ENCODE assay signal across 1 cellular context in the genomic region with DNA sequence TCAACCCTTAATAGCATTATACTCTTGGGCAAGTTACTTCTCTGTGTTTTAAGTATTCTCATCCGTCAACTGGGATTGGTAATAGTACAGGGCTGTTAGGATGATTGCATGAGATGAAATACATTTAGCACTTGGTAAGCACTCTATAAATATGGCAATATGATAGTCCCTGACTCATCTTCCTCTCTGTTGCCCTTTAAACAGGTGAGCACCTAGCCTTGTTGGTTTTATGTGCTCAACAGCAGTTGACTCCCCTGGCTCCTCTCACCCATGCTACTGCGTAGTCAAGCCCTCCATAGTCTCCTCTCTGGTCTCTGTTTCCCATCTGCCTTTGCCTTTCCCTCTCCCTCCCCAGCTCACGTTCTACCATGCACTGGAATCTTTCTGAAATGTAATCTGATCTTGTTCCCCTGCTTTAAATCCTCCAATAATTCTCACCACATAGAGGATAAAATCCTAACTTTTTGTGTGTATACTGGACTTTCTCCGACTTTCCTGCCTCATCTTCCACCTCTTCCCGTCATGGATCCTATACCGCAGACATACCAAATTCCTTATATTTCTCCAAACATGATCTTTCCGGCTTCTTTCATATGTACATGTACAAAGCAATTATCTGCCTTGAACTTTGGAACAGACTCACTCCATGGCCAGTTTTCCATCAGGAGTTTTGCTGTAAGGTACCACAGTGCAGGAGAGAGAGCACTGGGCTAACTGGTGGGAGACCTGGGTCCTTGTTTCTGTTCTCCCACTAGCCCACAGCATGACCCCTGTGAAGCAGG.
TF ChIP-seq lines count a peak whose summit lies in the region.

No MANE protein-coding gene starts in this region.

TF ChIP-seq in HepG2, 621 proteins besides CTCF, POLR2A, EP300 and RAD21 (continued from another document and continues in another):
- TF ChIP-seq, protein P1, sequence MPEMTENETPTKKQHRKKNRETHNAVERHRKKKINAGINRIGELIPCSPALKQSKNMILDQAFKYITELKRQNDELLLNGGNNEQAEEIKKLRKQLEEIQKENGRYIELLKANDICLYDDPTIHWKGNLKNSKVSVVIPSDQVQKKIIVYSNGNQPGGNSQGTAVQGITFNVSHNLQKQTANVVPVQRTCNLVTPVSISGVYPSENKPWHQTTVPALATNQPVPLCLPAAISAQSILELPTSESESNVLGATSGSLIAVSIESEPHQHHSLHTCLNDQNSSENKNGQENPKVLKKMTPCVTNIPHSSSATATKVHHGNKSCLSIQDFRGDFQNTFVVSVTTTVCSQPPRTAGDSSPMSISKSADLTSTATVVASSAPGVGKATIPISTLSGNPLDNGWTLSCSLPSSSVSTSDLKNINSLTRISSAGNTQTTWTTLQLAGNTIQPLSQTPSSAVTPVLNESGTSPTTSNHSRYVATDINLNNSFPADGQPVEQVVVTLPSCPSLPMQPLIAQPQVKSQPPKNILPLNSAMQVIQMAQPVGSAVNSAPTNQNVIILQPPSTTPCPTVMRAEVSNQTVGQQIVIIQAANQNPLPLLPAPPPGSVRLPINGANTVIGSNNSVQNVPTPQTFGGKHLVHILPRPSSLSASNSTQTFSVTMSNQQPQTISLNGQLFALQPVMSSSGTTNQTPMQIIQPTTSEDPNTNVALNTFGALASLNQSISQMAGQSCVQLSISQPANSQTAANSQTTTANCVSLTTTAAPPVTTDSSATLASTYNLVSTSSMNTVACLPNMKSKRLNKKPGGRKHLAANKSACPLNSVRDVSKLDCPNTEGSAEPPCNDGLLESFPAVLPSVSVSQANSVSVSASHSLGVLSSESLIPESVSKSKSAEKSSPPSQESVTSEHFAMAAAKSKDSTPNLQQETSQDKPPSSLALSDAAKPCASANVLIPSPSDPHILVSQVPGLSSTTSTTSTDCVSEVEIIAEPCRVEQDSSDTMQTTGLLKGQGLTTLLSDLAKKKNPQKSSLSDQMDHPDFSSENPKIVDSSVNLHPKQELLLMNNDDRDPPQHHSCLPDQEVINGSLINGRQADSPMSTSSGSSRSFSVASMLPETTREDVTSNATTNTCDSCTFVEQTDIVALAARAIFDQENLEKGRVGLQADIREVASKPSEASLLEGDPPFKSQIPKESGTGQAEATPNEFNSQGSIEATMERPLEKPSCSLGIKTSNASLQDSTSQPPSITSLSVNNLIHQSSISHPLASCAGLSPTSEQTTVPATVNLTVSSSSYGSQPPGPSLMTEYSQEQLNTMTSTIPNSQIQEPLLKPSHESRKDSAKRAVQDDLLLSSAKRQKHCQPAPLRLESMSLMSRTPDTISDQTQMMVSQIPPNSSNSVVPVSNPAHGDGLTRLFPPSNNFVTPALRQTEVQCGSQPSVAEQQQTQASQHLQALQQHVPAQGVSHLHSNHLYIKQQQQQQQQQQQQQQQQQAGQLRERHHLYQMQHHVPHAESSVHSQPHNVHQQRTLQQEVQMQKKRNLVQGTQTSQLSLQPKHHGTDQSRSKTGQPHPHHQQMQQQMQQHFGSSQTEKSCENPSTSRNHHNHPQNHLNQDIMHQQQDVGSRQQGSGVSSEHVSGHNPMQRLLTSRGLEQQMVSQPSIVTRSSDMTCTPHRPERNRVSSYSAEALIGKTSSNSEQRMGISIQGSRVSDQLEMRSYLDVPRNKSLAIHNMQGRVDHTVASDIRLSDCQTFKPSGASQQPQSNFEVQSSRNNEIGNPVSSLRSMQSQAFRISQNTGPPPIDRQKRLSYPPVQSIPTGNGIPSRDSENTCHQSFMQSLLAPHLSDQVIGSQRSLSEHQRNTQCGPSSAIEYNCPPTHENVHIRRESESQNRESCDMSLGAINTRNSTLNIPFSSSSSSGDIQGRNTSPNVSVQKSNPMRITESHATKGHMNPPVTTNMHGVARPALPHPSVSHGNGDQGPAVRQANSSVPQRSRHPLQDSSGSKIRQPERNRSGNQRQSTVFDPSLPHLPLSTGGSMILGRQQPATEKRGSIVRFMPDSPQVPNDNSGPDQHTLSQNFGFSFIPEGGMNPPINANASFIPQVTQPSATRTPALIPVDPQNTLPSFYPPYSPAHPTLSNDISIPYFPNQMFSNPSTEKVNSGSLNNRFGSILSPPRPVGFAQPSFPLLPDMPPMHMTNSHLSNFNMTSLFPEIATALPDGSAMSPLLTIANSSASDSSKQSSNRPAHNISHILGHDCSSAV (CRISPR knock-in tag; IDR thresholded peaks at IDR 0.05; ENCODE audit: borderline replicate concordance) = no peak
- TF ChIP-seq ZNF430 (CRISPR knock-in tag; IDR thresholded peaks at IDR 0.05) (peak; percentile 75), ZFYVE20 (CRISPR knock-in tag; IDR thresholded peaks at IDR 0.05; ENCODE audit: borderline replicate concordance, low read depth) (no peak), ATM (IDR thresholded peaks at IDR 0.05; ENCODE audit: borderline replicate concordance) (no peak), ZNF703 (CRISPR knock-in tag; IDR thresholded peaks at IDR 0.05; ENCODE audit: borderline replicate concordance) (no peak), ZNF598 (CRISPR knock-in tag; IDR thresholded peaks at IDR 0.05; ENCODE audit: borderline replicate concordance) (no peak), KDM5A (IDR thresholded peaks at IDR 0.05; ENCODE audit: borderline replicate concordance, low read length) (no peak), EEA1 (CRISPR knock-in tag; IDR thresholded peaks at IDR 0.05; ENCODE audit: borderline replicate concordance) (no peak), CHD4 (IDR thresholded peaks at IDR 0.05; ENCODE audit: borderline replicate concordance, low read length) (no peak), MYNN (CRISPR knock-in tag; IDR thresholded peaks at IDR 0.05; ENCODE audit: low read depth) (no peak), TEAD2 (CRISPR knock-in tag; IDR thresholded peaks at IDR 0.05) (no peak), ZNF230 (CRISPR knock-in tag; IDR thresholded peaks at IDR 0.05) (no peak), FOXA3 (CRISPR knock-in tag; IDR thresholded peaks at IDR 0.05) (peak; percentile 80), TOPORS (CRISPR knock-in tag; IDR thresholded peaks at IDR 0.05) (no peak), FOXK1 (CRISPR knock-in tag; IDR thresholded peaks at IDR 0.05; ENCODE audit: borderline replicate concordance, low read depth) (no peak), PAF1 (CRISPR knock-in tag; IDR thresholded peaks at IDR 0.05) (no peak), KAT8 (CRISPR knock-in tag; IDR thresholded peaks at IDR 0.05) (0 out of 2 replicates have a peak, but pooled peaks have one; percentile 48), GZF1 (CRISPR knock-in tag; IDR thresholded peaks at IDR 0.05) (no peak), ZNF510 (CRISPR knock-in tag; IDR thresholded peaks at IDR 0.05; ENCODE audit: low read depth) (no peak), PLRG1 (conservative IDR thresholded peaks at IDR 0.05) (no peak), ONECUT2 (CRISPR knock-in tag; IDR thresholded peaks at IDR 0.05) (no peak), NRL (CRISPR knock-in tag; IDR thresholded peaks at IDR 0.05; ENCODE audit: borderline replicate concordance) (no peak)
- TF ChIP-seq, protein P2, sequence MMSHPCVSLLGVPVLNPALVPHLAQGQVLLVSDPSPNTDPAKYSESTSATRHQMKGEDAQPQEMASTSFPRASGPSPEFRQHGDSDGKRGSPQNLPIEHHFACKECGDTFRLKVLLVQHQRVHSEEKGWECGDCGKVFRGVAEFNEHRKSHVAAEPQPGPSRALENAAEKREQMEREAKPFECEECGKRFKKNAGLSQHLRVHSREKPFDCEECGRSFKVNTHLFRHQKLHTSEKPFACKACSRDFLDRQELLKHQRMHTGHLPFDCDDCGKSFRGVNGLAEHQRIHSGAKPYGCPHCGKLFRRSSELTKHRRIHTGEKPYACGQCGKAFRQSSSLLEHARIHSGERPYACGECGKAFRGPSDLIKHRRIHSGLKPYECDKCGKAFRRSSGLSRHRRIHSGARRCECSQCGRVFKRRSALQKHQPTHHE (CRISPR knock-in tag; IDR thresholded peaks at IDR 0.05; ENCODE audit: borderline replicate concordance) = no peak
- TF ChIP-seq, protein P3, sequence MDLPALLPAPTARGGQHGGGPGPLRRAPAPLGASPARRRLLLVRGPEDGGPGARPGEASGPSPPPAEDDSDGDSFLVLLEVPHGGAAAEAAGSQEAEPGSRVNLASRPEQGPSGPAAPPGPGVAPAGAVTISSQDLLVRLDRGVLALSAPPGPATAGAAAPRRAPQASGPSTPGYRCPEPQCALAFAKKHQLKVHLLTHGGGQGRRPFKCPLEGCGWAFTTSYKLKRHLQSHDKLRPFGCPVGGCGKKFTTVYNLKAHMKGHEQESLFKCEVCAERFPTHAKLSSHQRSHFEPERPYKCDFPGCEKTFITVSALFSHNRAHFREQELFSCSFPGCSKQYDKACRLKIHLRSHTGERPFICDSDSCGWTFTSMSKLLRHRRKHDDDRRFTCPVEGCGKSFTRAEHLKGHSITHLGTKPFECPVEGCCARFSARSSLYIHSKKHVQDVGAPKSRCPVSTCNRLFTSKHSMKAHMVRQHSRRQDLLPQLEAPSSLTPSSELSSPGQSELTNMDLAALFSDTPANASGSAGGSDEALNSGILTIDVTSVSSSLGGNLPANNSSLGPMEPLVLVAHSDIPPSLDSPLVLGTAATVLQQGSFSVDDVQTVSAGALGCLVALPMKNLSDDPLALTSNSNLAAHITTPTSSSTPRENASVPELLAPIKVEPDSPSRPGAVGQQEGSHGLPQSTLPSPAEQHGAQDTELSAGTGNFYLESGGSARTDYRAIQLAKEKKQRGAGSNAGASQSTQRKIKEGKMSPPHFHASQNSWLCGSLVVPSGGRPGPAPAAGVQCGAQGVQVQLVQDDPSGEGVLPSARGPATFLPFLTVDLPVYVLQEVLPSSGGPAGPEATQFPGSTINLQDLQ (CRISPR knock-in tag; IDR thresholded peaks at IDR 0.05) = no peak
- TF ChIP-seq, protein P4, sequence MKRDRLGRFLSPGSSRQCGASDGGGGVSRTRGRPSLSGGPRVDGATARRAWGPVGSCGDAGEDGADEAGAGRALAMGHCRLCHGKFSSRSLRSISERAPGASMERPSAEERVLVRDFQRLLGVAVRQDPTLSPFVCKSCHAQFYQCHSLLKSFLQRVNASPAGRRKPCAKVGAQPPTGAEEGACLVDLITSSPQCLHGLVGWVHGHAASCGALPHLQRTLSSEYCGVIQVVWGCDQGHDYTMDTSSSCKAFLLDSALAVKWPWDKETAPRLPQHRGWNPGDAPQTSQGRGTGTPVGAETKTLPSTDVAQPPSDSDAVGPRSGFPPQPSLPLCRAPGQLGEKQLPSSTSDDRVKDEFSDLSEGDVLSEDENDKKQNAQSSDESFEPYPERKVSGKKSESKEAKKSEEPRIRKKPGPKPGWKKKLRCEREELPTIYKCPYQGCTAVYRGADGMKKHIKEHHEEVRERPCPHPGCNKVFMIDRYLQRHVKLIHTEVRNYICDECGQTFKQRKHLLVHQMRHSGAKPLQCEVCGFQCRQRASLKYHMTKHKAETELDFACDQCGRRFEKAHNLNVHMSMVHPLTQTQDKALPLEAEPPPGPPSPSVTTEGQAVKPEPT (CRISPR knock-in tag; IDR thresholded peaks at IDR 0.05; ENCODE audit: low read depth) = no peak
- TF ChIP-seq, protein P5, sequence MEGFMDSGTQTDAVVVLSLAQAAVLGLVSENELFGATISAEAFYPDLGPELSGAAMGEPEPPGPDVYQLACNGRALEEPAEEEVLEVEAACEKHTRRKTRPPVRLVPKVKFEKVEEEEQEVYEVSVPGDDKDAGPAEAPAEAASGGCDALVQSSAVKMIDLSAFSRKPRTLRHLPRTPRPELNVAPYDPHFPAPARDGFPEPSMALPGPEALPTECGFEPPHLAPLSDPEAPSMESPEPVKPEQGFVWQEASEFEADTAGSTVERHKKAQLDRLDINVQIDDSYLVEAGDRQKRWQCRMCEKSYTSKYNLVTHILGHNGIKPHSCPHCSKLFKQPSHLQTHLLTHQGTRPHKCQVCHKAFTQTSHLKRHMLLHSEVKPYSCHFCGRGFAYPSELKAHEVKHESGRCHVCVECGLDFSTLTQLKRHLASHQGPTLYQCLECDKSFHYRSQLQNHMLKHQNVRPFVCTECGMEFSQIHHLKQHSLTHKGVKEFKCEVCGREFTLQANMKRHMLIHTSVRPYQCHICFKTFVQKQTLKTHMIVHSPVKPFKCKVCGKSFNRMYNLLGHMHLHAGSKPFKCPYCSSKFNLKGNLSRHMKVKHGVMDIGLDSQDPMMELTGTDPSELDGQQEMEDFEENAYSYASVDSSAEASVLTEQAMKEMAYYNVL (CRISPR knock-in tag; IDR thresholded peaks at IDR 0.05; ENCODE audit: borderline replicate concordance) = 0 out of 2 replicates have a peak, but pooled peaks have one; percentile 20
- TF ChIP-seq, protein P6, sequence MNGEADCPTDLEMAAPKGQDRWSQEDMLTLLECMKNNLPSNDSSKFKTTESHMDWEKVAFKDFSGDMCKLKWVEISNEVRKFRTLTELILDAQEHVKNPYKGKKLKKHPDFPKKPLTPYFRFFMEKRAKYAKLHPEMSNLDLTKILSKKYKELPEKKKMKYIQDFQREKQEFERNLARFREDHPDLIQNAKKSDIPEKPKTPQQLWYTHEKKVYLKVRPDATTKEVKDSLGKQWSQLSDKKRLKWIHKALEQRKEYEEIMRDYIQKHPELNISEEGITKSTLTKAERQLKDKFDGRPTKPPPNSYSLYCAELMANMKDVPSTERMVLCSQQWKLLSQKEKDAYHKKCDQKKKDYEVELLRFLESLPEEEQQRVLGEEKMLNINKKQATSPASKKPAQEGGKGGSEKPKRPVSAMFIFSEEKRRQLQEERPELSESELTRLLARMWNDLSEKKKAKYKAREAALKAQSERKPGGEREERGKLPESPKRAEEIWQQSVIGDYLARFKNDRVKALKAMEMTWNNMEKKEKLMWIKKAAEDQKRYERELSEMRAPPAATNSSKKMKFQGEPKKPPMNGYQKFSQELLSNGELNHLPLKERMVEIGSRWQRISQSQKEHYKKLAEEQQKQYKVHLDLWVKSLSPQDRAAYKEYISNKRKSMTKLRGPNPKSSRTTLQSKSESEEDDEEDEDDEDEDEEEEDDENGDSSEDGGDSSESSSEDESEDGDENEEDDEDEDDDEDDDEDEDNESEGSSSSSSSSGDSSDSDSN (CRISPR knock-in tag; IDR thresholded peaks at IDR 0.05) = no peak
- TF ChIP-seq, protein P7, sequence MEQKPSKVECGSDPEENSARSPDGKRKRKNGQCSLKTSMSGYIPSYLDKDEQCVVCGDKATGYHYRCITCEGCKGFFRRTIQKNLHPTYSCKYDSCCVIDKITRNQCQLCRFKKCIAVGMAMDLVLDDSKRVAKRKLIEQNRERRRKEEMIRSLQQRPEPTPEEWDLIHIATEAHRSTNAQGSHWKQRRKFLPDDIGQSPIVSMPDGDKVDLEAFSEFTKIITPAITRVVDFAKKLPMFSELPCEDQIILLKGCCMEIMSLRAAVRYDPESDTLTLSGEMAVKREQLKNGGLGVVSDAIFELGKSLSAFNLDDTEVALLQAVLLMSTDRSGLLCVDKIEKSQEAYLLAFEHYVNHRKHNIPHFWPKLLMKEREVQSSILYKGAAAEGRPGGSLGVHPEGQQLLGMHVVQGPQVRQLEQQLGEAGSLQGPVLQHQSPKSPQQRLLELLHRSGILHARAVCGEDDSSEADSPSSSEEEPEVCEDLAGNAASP (CRISPR knock-in tag; IDR thresholded peaks at IDR 0.05; ENCODE audit: borderline replicate concordance) = no peak
- TF ChIP-seq, protein P8, sequence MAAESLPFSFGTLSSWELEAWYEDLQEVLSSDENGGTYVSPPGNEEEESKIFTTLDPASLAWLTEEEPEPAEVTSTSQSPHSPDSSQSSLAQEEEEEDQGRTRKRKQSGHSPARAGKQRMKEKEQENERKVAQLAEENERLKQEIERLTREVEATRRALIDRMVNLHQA (CRISPR knock-in tag; IDR thresholded peaks at IDR 0.05) = no peak
